In genomic region chr2:231294116-231294515, GRCh38 we compare ENCODE assay signal across 20 cellular contexts.
DNase-seq lines count a peak whose midpoint lies in the region; ATAC-seq and TF ChIP-seq lines count a peak whose summit lies in the region.
"Had no signal": no experiment of that assay in that cellular context is flagged by ENCODE, and none has a peak within 500 bp of the region (broad histone marks: within the 10 kb centered on the region; RNA-seq: fewer than 3 reads in every experiment).

No MANE protein-coding gene starts in this region.

- H3K27me3 ChIP-seq in esophagus muscularis mucosa, result no peaks in the 10 kb centered on the region
- H3K27me3 ChIP-seq: BE2C had no signal

- WGBS in esophagus muscularis mucosa, result 82% methylated on average over 7 of the region's 7 CpGs

- no peak for TF ChIP-seq EP300 in esophagus muscularis mucosa (IDR thresholded peaks at IDR 0.05)

- no peak overlapping the region for H3K4me3 Mint-ChIP-seq in natural killer cell
- H3K4me3 Mint-ChIP-seq in naive thymus-derived CD8-positive, alpha-beta T cell, result no peak overlapping the region
- H3K4me3 Mint-ChIP-seq: CD4-positive, alpha-beta memory T cell had no signal

- POLR2A ChIA-PET in naive thymus-derived CD8-positive, alpha-beta T cell (lab: Charles Lee), result no interaction called here

- H3K36me3 ChIP-seq in esophagus muscularis mucosa, result peaks cover 0 to 96% (median 74%) of the 10 kb centered on the region in 4 donors

- H3K9me3 ChIP-seq in esophagus muscularis mucosa, result no peaks in the 10 kb centered on the region
- H3K9me3 ChIP-seq: BE2C had no signal

- no peaks in the 10 kb centered on the region for H3K36me3 Mint-ChIP-seq in natural killer cell
- no peaks in the 10 kb centered on the region for H3K36me3 Mint-ChIP-seq in naive thymus-derived CD8-positive, alpha-beta T cell
- H3K36me3 Mint-ChIP-seq: CD4-positive, alpha-beta memory T cell had no signal

- intact Hi-C loops in Right ventricle myocardium superior (cut with DNase I) (no loop called here), cardiac septum (cut with DNase I) (loop anchor here (2.0 to 5.0 kb wide), 2 partner anchors 62 to 109 kb away; no protein-coding TSS in a partner anchor), esophagus muscularis mucosa (cut with DNase I) (loop anchor here (10.0 kb wide), 1 partner anchor 121 kb away; no protein-coding TSS in a partner anchor), natural killer cell (cut with micrococcal nuclease) (no loop called here)

- H3K27ac ChIP-seq in esophagus muscularis mucosa (replicated peaks in 1 of 4), result no peak overlapping the region

- H3K4me1 Mint-ChIP-seq in natural killer cell, result peaks cover 23% of the 10 kb centered on the region in 2 donors
- H3K4me1 Mint-ChIP-seq in naive thymus-derived CD8-positive, alpha-beta T cell, result peaks cover 0 to 24% (median 0%) of the 10 kb centered on the region in 4 donors
- H3K4me1 Mint-ChIP-seq: CD4-positive, alpha-beta memory T cell had no signal

- TF ChIP-seq CTCF in esophagus muscularis mucosa (IDR thresholded peaks at IDR 0.05) (no peak), natural killer cell (IDR thresholded peaks at IDR 0.05) (no peak)

- TF ChIP-seq POLR2A in esophagus muscularis mucosa (IDR thresholded peaks at IDR 0.05; ENCODE audit: low read depth), result no peak

- no peaks in the 10 kb centered on the region for H3K27me3 Mint-ChIP-seq in natural killer cell (ENCODE audit: low read depth in 2 of 2)
- no peaks in the 10 kb centered on the region for H3K27me3 Mint-ChIP-seq in naive thymus-derived CD8-positive, alpha-beta T cell

- ATAC-seq in Right ventricle myocardium superior (ENCODE audit: poor library complexity) (peak; percentile 62), natural killer cell (no peak), HG03280 (IDR thresholded peaks at IDR 0.05; ENCODE audit: unreplicated experiment) (no peak)
- ATAC-seq in naive thymus-derived CD8-positive, alpha-beta T cell, result no peak

- peaks cover 0 to 14% (median 2%) of the 10 kb centered on the region in 4 donors for H3K4me1 ChIP-seq in esophagus muscularis mucosa

- no peaks in the 10 kb centered on the region for H3K9me3 Mint-ChIP-seq in natural killer cell
- no peaks in the 10 kb centered on the region for H3K9me3 Mint-ChIP-seq in naive thymus-derived CD8-positive, alpha-beta T cell
- H3K9me3 Mint-ChIP-seq: CD4-positive, alpha-beta memory T cell had no signal

- peak; percentile 68 for DNase-seq in Right ventricle myocardium superior
- DNase-seq in cardiac septum (ENCODE audit: low spot score), result no peak
- DNase-seq in esophagus muscularis mucosa (ENCODE audit: extremely low spot score), result peak; percentile 72
- DNase-seq in natural killer cell, result no peak
- no peak for DNase-seq in naive thymus-derived CD8-positive, alpha-beta T cell
- DNase-seq in NCI-H2227 (lab: John Stamatoyannopoulos, UW; ENCODE audit: unreplicated experiment), result no peak
- no peak for DNase-seq in activated CD4-positive, alpha-beta T cell treated with anti-CD3 and anti-CD28 coated beads for 1 hour
- DNase-seq: 8988T; BE2C; CD4-positive, alpha-beta memory T cell; DMS153; GF-D8; NCI-H1105 treated with DMSO at 0.1 percent for 48 hours; NCI-H1694; NCI-H2081 treated with DMSO at 0.1 percent for 48 hours; NCI-H510A; NCI-H774; OCI-M1; SHP77 treated with DMSO at 0.1 percent for 48 hours had no signal

- peak overlapping the region; percentile 38 to 80 for H3K27ac Mint-ChIP-seq in natural killer cell
- H3K27ac Mint-ChIP-seq in naive thymus-derived CD8-positive, alpha-beta T cell, result peak overlapping the region in 1 of 10 donors; percentile 44
- H3K27ac Mint-ChIP-seq: CD4-positive, alpha-beta memory T cell had no signal

- no peak overlapping the region for H3K4me3 ChIP-seq in esophagus muscularis mucosa

Comparison
In these comparisons a context has a peak if more than half of its experiments do, and no peak if none do; other contexts are left out.
1. DNase-seq: peak in Right ventricle myocardium superior (single experiment) and esophagus muscularis mucosa (single experiment); none in cardiac septum (single experiment), natural killer cell (single experiment), naive thymus-derived CD8-positive, alpha-beta T cell (0 of 10), NCI-H2227 (single experiment) and activated CD4-positive, alpha-beta T cell treated with anti-CD3 and anti-CD28 coated beads for 1 hour (single experiment).
2. intact Hi-C loops: an anchor here in cardiac septum (2.0 to 5.0 kb wide) and esophagus muscularis mucosa (10.0 kb wide); none called in Right ventricle myocardium superior and natural killer cell.